27 cellular contexts compared by ENCODE assay signal in the genomic region with DNA sequence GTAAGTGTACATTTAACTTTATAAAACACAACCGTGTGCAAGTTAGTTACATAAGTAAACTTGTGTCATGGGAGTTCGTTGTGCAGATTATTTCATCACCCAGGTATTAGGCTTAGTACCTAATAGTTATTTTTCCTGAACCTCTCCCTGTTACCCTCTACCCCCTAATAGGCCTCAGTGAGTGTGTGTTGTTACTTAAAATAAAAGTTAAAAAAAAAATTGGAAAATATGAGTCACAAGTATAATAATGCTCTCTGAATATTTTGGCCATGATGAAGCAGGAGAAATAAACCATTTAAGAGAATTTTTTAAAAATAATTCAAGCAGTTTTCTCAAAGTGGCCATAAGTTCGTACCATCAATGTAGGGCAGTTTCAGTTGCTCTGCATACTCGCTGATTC.
DNase-seq lines count a peak whose midpoint lies in the region; ATAC-seq and TF ChIP-seq lines count a peak whose summit lies in the region.
"Had no signal": no experiment of that assay in that cellular context is flagged by ENCODE, and none has a peak within 500 bp of the region (broad histone marks: within the 10 kb centered on the region; RNA-seq: fewer than 3 reads in every experiment).

No MANE protein-coding gene starts in this region.

- ATAC-seq in activated T-cell treated with anti-CD3 and anti-CD28 coated beads, Interleukin-2, amount 50 U/mL, for 72 hours (replicated peaks in 1 of 2): no peak
- ATAC-seq: activated T-cell treated with anti-CD3 and anti-CD28 coated beads, Interleukin-2, amount 50 U/mL, for 4 hours; GM23338; Right ventricle myocardium inferior; stimulated activated naive B cell treated with anti-CD40 and anti-IgM and Interleukin-4, amounts not matched to agents 10 μg/mL and 1 μg/mL and 100 μg/mL, for 72 hours; T-cell had no signal

- H2AFZ ChIP-seq in ACC112 (ENCODE audit: low read length, unreplicated experiment): peak overlapping the region; percentile 51
- H2AFZ ChIP-seq: GM23338 had no signal

- H3K27ac Mint-ChIP-seq in activated T-cell treated with anti-CD3 and anti-CD28 coated beads, Interleukin-2, amount 50 U/mL, for 72 hours: no peak overlapping the region
- H3K27ac Mint-ChIP-seq: activated CD4-positive, alpha-beta memory T cell treated with anti-CD3 and anti-CD28 coated beads, Interleukin-2, amount 10 ng/mL, durations not matched to agents 7 days and 5 days; GM23338; memory B cell; nephron; stimulated activated naive B cell treated with anti-CD40 and anti-IgM and Interleukin-4, amounts not matched to agents 10 μg/mL and 1 μg/mL and 100 μg/mL, for 72 hours; T-cell had no signal

- peak; percentile 72 for DNase-seq in LHCN-M2 (ENCODE audit: low read depth)
- DNase-seq in brain pericyte (ENCODE audit: low read depth, low spot score): peak; percentile 6
- DNase-seq in foreskin fibroblast: peak; percentile 3 to 33
- no peak for DNase-seq in mucosa of gallbladder (ENCODE audit: low spot score)
- DNase-seq in KBM-7: no peak
- no peak for DNase-seq in activated T-cell treated with anti-CD3 and anti-CD28 coated beads, Interleukin-2, amount 50 U/mL, for 72 hours
- DNase-seq in GM13976 (ENCODE audit: low spot score): no peak
- DNase-seq: activated CD4-positive, alpha-beta memory T cell treated with anti-CD3 and anti-CD28 coated beads, Interleukin-2, amount 10 ng/mL, durations not matched to agents 7 days and 5 days; activated naive CD4-positive, alpha-beta T cell treated with anti-CD3 and anti-CD28 coated beads, Interleukin-2, amount 50 U/mL, for 16 hours; activated T-cell treated with anti-CD3 and anti-CD28 coated beads, Interleukin-2, amount 50 U/mL, for 4 hours; hippocampal formation; kidney; MV-4-11; NCI-H2081; NCI-H524; stimulated activated naive B cell treated with anti-CD40 and anti-IgM and Interleukin-4, amounts not matched to agents 10 μg/mL and 1 μg/mL and 100 μg/mL, for 72 hours; T-cell had no signal

- H3K79me2 ChIP-seq in ACC112 (ENCODE audit: control insufficient read depth, insufficient read depth, low read length, unreplicated experiment): no peaks in the 10 kb centered on the region

- H3K27me3 Mint-ChIP-seq in activated T-cell treated with anti-CD3 and anti-CD28 coated beads, Interleukin-2, amount 50 U/mL, for 72 hours (ENCODE audit: low read depth): no peaks in the 10 kb centered on the region
- H3K27me3 Mint-ChIP-seq: activated CD4-positive, alpha-beta memory T cell treated with anti-CD3 and anti-CD28 coated beads, Interleukin-2, amount 10 ng/mL, durations not matched to agents 7 days and 5 days; memory B cell; stimulated activated naive B cell treated with anti-CD40 and anti-IgM and Interleukin-4, amounts not matched to agents 10 μg/mL and 1 μg/mL and 100 μg/mL, for 72 hours; T-cell had no signal

- peak overlapping the region; percentile 88 for H3K27ac ChIP-seq in ACC112 (ENCODE audit: low read depth, low read length)
- H3K27ac ChIP-seq: C4-2B, cardiac muscle cell, esophagus muscularis mucosa, tibial nerve, VCaP had no signal

- H3K4me1 ChIP-seq in ACC112 (ENCODE audit: control insufficient read depth, insufficient read depth, low read length, unreplicated experiment): peaks cover 8% of the 10 kb centered on the region
- H3K4me1 ChIP-seq: esophagus muscularis mucosa, tibial nerve had no signal

- H3K4me3 Mint-ChIP-seq in activated T-cell treated with anti-CD3 and anti-CD28 coated beads, Interleukin-2, amount 50 U/mL, for 72 hours: no peak overlapping the region
- H3K4me3 Mint-ChIP-seq: activated CD4-positive, alpha-beta memory T cell treated with anti-CD3 and anti-CD28 coated beads, Interleukin-2, amount 10 ng/mL, durations not matched to agents 7 days and 5 days; activated T-cell treated with anti-CD3 and anti-CD28 coated beads, Interleukin-2, amount 50 U/mL, for 4 hours; GM23338; memory B cell; nephron; stimulated activated naive B cell treated with anti-CD40 and anti-IgM and Interleukin-4, amounts not matched to agents 10 μg/mL and 1 μg/mL and 100 μg/mL, for 72 hours; T-cell had no signal

- H3K9me3 Mint-ChIP-seq in activated T-cell treated with anti-CD3 and anti-CD28 coated beads, Interleukin-2, amount 50 U/mL, for 72 hours: peaks cover 2 to 6% of the 10 kb centered on the region in 2 donors
- H3K9me3 Mint-ChIP-seq: memory B cell; stimulated activated naive B cell treated with anti-CD40 and anti-IgM and Interleukin-4, amounts not matched to agents 10 μg/mL and 1 μg/mL and 100 μg/mL, for 72 hours had no signal

- H3K4me3 ChIP-seq in ACC112 (ENCODE audit: low read depth, low read length) (peak overlapping the region; percentile 57), foreskin fibroblast (ENCODE audit: low read depth in 1 of 2, low read length in 2 of 2) (no peak overlapping the region)
- H3K4me3 ChIP-seq: cardiac muscle cell, esophagus muscularis mucosa, GM23338, tibial nerve had no signal

- H3K36me3 Mint-ChIP-seq in activated T-cell treated with anti-CD3 and anti-CD28 coated beads, Interleukin-2, amount 50 U/mL, for 72 hours (ENCODE audit: insufficient read depth in 2 of 2): no peaks in the 10 kb centered on the region
- H3K36me3 Mint-ChIP-seq: memory B cell; stimulated activated naive B cell treated with anti-CD40 and anti-IgM and Interleukin-4, amounts not matched to agents 10 μg/mL and 1 μg/mL and 100 μg/mL, for 72 hours; T-cell had no signal

- no peaks in the 10 kb centered on the region for H3K36me3 ChIP-seq in ACC112 (ENCODE audit: insufficient read depth, low read length)
- H3K36me3 ChIP-seq: cardiac muscle cell, esophagus muscularis mucosa, tibial nerve had no signal

- in situ Hi-C loops in KBM-7 (cut with MboI; ENCODE audit: low pct_unique_long_range_greater_than_20kb, low sequenced_read_pairs) (no loop called here), GM13976 (cut with MboI; ENCODE audit: low sequenced_read_pairs, unreplicated experiment) (no loop called here)

- H3K4me1 Mint-ChIP-seq in activated T-cell treated with anti-CD3 and anti-CD28 coated beads, Interleukin-2, amount 50 U/mL, for 72 hours (ENCODE audit: low read depth): no peaks in the 10 kb centered on the region
- H3K4me1 Mint-ChIP-seq: activated CD4-positive, alpha-beta memory T cell treated with anti-CD3 and anti-CD28 coated beads, Interleukin-2, amount 10 ng/mL, durations not matched to agents 7 days and 5 days; GM23338; memory B cell; nephron; stimulated activated naive B cell treated with anti-CD40 and anti-IgM and Interleukin-4, amounts not matched to agents 10 μg/mL and 1 μg/mL and 100 μg/mL, for 72 hours; T-cell had no signal

- H3K27me3 ChIP-seq in ACC112 (ENCODE audit: insufficient read depth, low read length): no peaks in the 10 kb centered on the region
- H3K27me3 ChIP-seq: cardiac muscle cell, esophagus muscularis mucosa, tibial nerve had no signal

- TF ChIP-seq CTCF in foreskin fibroblast (IDR thresholded peaks at IDR 0.05; ENCODE audit: low read depth, low read length) (no peak), GM13976 (IDR thresholded peaks at IDR 0.05; ENCODE audit: borderline replicate concordance, control extremely low read depth, extremely low read depth, insufficient read depth, missing control alignments) (no peak)

Comparison
In these comparisons a context has a peak if more than half of its experiments do, and no peak if none do; other contexts are left out.
1. DNase-seq: peak in LHCN-M2 (single experiment), brain pericyte (single experiment) and foreskin fibroblast (2 of 2); none in mucosa of gallbladder (single experiment), KBM-7 (single experiment), activated T-cell treated with anti-CD3 and anti-CD28 coated beads, Interleukin-2, amount 50 U/mL, for 72 hours (0 of 2) and GM13976 (single experiment).